Comparison of ENCODE assay signal across 15 cellular contexts in the genomic region with DNA sequence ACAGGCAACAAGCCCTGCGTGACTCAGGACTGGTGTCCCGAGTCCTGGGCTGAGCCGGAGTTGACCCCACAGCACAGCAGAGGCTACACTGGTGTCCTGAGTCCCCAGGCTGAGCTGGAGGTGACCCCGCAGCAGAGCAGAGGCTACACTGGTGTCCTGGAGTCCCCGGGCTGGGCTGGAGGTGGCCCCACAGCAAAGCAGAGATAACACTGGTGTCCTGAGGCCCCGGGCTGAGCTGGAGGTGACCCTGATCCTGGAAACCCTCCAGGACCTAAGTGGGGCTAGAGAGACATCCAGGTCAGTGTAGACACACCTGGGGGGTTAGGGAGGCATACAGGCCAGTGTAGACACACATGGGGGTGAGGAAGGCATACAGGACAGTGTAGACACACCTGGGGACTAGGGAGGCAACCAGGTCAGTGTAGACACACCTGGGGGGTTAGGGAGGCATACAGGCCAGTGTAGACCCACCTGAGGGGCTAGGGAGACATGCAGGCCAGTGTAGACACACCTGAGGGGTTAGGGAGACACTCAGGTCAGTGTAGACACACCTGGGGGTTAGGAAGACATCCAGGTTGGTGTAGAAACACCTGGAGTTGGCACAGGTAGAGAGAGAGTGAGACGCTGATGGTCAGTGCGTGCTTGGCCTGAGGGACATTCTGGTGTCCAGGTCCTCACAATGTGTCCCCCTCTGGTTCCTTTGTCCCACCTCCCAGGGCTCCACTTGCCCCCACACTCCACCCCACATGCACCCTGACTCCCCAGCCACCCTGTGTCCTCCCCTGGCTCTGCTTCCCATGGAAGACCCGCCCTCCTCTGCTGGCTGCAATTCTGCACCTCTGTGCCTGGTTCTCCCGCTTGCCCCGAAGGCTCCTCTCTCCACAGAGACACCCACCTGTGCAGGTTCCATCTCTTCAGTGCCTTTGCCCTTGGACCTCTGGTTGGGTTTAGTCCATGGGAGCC.
DNase-seq lines count a peak whose midpoint lies in the region; ATAC-seq and TF ChIP-seq lines count a peak whose summit lies in the region.
"Had no signal": no experiment of that assay in that cellular context is flagged by ENCODE, and none has a peak within 500 bp of the region (broad histone marks: within the 10 kb centered on the region; RNA-seq: fewer than 3 reads in every experiment).

No MANE protein-coding gene starts in this region.

- no peak for TF ChIP-seq POLR2A in esophagus squamous epithelium (IDR thresholded peaks at IDR 0.05)

- no peak overlapping the region for H3K4me3 Mint-ChIP-seq in chondrocyte (ENCODE audit: unreplicated experiment)
- no peak overlapping the region for H3K4me3 Mint-ChIP-seq in natural killer cell treated with Interleukin-12 subunit alpha and Interleukin-12 subunit beta and Interleukin-15 and Interleukin-18, amount 100 ng/mL, for 72 hours
- H3K4me3 Mint-ChIP-seq in mesothelial cell of epicardium = no peak overlapping the region
- no peak overlapping the region for H3K4me3 Mint-ChIP-seq in CD4-positive, alpha-beta T cell
- H3K4me3 Mint-ChIP-seq: H9 had no signal

- H3K27me3 ChIP-seq in Karpas-422 (ENCODE audit: low read length) (no peaks in the 10 kb centered on the region), esophagus squamous epithelium (peaks cover 0 to 74% (median 0%) of the 10 kb centered on the region in 4 donors)
- H3K27me3 ChIP-seq in CD4-positive, alpha-beta T cell (ENCODE audit: control insufficient read depth, insufficient read depth, low read length) = no peaks in the 10 kb centered on the region
- H3K27me3 ChIP-seq: BLaER1 had no signal

- no peaks in the 10 kb centered on the region for H3K36me3 ChIP-seq in Karpas-422 (ENCODE audit: insufficient read depth, low read length)
- no peaks in the 10 kb centered on the region for H3K36me3 ChIP-seq in esophagus squamous epithelium
- H3K36me3 ChIP-seq: BLaER1 had no signal

- POLR2A ChIA-PET in CD4-positive, alpha-beta T cell (lab: Charles Lee) = no interaction called here

- H3K27ac Mint-ChIP-seq in chondrocyte (ENCODE audit: unreplicated experiment) (no peak overlapping the region), mesothelial cell of epicardium (no peak overlapping the region)
- no peak overlapping the region for H3K27ac Mint-ChIP-seq in natural killer cell treated with Interleukin-12 subunit alpha and Interleukin-12 subunit beta and Interleukin-15 and Interleukin-18, amount 100 ng/mL, for 72 hours
- no peak overlapping the region for H3K27ac Mint-ChIP-seq in CD4-positive, alpha-beta T cell

- DNase-seq in Karpas-422 (peak; percentile 4), chondrocyte (ENCODE audit: low spot score) (peak; percentile 65), islet precursor cell (peak; percentile 53), mesothelial cell of epicardium (ENCODE audit: low spot score in 2 of 2, unreplicated experiment in 2 of 2) (no peak), esophagus squamous epithelium (lab: John Stamatoyannopoulos, UW) (no peak)
- DNase-seq in natural killer cell treated with Interleukin-12 subunit alpha and Interleukin-12 subunit beta and Interleukin-15 and Interleukin-18, amount 100 ng/mL, for 72 hours (ENCODE audit: low spot score) = no peak
- no peak for DNase-seq in stimulated activated naive CD4-positive, alpha-beta T cell treated with Interleukin-2 at 50 U/mL for 16 hours (lab: John Stamatoyannopoulos, UW)
- DNase-seq in CD4-positive, alpha-beta T cell = no peak
- DNase-seq: 8988T, AML-193, Calu3, DMS 273 treated with DMSO at 0.1 percent for 48 hours, GM23248, H9 had no signal

- H2AFZ ChIP-seq in Karpas-422 (ENCODE audit: low read length) = no peak overlapping the region
- H2AFZ ChIP-seq: GM23248 had no signal

- no peaks in the 10 kb centered on the region for H3K9me3 ChIP-seq in Karpas-422 (ENCODE audit: low read length)
- H3K9me3 ChIP-seq in esophagus squamous epithelium = no peaks in the 10 kb centered on the region
- H3K9me3 ChIP-seq in CD4-positive, alpha-beta T cell (ENCODE audit: control insufficient read depth, low read length) = no peaks in the 10 kb centered on the region
- H3K9me3 ChIP-seq: BLaER1 had no signal

- H3K9me2 ChIP-seq in Karpas-422 (replicated peaks; ENCODE audit: insufficient read depth, low read length) = no peaks in the 10 kb centered on the region

- H3K4me1 Mint-ChIP-seq in chondrocyte (ENCODE audit: low read depth) = no peaks in the 10 kb centered on the region
- H3K4me1 Mint-ChIP-seq in natural killer cell treated with Interleukin-12 subunit alpha and Interleukin-12 subunit beta and Interleukin-15 and Interleukin-18, amount 100 ng/mL, for 72 hours (ENCODE audit: low read depth in 2 of 2) = no peaks in the 10 kb centered on the region
- H3K4me1 Mint-ChIP-seq in mesothelial cell of epicardium = no peaks in the 10 kb centered on the region
- no peaks in the 10 kb centered on the region for H3K4me1 Mint-ChIP-seq in CD4-positive, alpha-beta T cell (ENCODE audit: low read depth)

- ATAC-seq in natural killer cell treated with Interleukin-12 subunit alpha and Interleukin-12 subunit beta and Interleukin-15 and Interleukin-18, amount 100 ng/mL, for 72 hours = peak; percentile 36 to 55
- ATAC-seq in CD4-positive, alpha-beta T cell (ENCODE audit: poor library complexity) = no peak

- H3K4me3 ChIP-seq in Karpas-422 (ENCODE audit: low read length) (no peak overlapping the region), esophagus squamous epithelium (no peak overlapping the region)
- H3K4me3 ChIP-seq: BLaER1, GM23248 had no signal

- H4K20me1 ChIP-seq in Karpas-422 (ENCODE audit: insufficient read depth, low read depth, low read length) = no peaks in the 10 kb centered on the region
- H4K20me1 ChIP-seq: BLaER1 had no signal

- no peak overlapping the region for H3K4me2 ChIP-seq in Karpas-422 (ENCODE audit: low read depth, low read length, poor library complexity, severe bottlenecking)

- intact Hi-C loops in esophagus squamous epithelium (cut with DNase I) = no loop called here
- intact Hi-C loops in CD4-positive, alpha-beta T cell (cut with DNase I, micrococcal nuclease) = no loop called here

- CTCF ChIA-PET in CD4-positive, alpha-beta T cell (lab: Charles Lee) = no interaction called here

- H3K27ac ChIP-seq in Karpas-422 (ENCODE audit: low read length) (no peak overlapping the region), esophagus squamous epithelium (no peak overlapping the region)
- no peak overlapping the region for H3K27ac ChIP-seq in CD4-positive, alpha-beta T cell (ENCODE audit: low read depth, low read length)
- H3K27ac ChIP-seq: BLaER1, GM23248 had no signal

- H3K9me3 Mint-ChIP-seq in chondrocyte (ENCODE audit: low read depth) (no peaks in the 10 kb centered on the region), mesothelial cell of epicardium (peaks cover 4% of the 10 kb centered on the region)
- H3K9me3 Mint-ChIP-seq in natural killer cell treated with Interleukin-12 subunit alpha and Interleukin-12 subunit beta and Interleukin-15 and Interleukin-18, amount 100 ng/mL, for 72 hours = no peaks in the 10 kb centered on the region
- H3K9me3 Mint-ChIP-seq in CD4-positive, alpha-beta T cell = no peaks in the 10 kb centered on the region

- WGBS in esophagus squamous epithelium, 2 donors = 81 to 85% methylated on average over 6 to 11 of the region's 11 CpGs

- no peaks in the 10 kb centered on the region for H3K79me2 ChIP-seq in Karpas-422 (ENCODE audit: low read length)

- H3K36me3 Mint-ChIP-seq in chondrocyte (ENCODE audit: low read depth) (no peaks in the 10 kb centered on the region), mesothelial cell of epicardium (no peaks in the 10 kb centered on the region)
- no peaks in the 10 kb centered on the region for H3K36me3 Mint-ChIP-seq in natural killer cell treated with Interleukin-12 subunit alpha and Interleukin-12 subunit beta and Interleukin-15 and Interleukin-18, amount 100 ng/mL, for 72 hours
- no peaks in the 10 kb centered on the region for H3K36me3 Mint-ChIP-seq in CD4-positive, alpha-beta T cell (ENCODE audit: low read depth)

- H3K27me3 Mint-ChIP-seq in chondrocyte (ENCODE audit: low read depth) = peaks cover 23% of the 10 kb centered on the region
- peaks cover 3 to 6% of the 10 kb centered on the region in 2 donors for H3K27me3 Mint-ChIP-seq in natural killer cell treated with Interleukin-12 subunit alpha and Interleukin-12 subunit beta and Interleukin-15 and Interleukin-18, amount 100 ng/mL, for 72 hours
- peaks cover 24% of the 10 kb centered on the region for H3K27me3 Mint-ChIP-seq in mesothelial cell of epicardium (ENCODE audit: low read depth)
- H3K27me3 Mint-ChIP-seq in CD4-positive, alpha-beta T cell = no peaks in the 10 kb centered on the region

- TF ChIP-seq CTCF in chondrocyte (IDR thresholded peaks at IDR 0.05) = no peak
- no peak for TF ChIP-seq CTCF in mesothelial cell of epicardium (IDR thresholded peaks at IDR 0.05; ENCODE audit: unreplicated experiment)
- no peak for TF ChIP-seq CTCF in esophagus squamous epithelium (IDR thresholded peaks at IDR 0.05)
- no peak for TF ChIP-seq CTCF in CD4-positive, alpha-beta T cell (IDR thresholded peaks at IDR 0.05)

- H3K4me1 ChIP-seq in Karpas-422 (ENCODE audit: low read length) (no peaks in the 10 kb centered on the region), esophagus squamous epithelium (no peaks in the 10 kb centered on the region)

- H3K9ac ChIP-seq in Karpas-422 (ENCODE audit: low read length) = no peak overlapping the region
- H3K9ac ChIP-seq: BLaER1, GM23248 had no signal

Comparison
In these comparisons a context has a peak if more than half of its experiments do, and no peak if none do; other contexts are left out.
1. DNase-seq: peak in Karpas-422 (single experiment), chondrocyte (single experiment) and islet precursor cell (single experiment); none in natural killer cell treated with Interleukin-12 subunit alpha and Interleukin-12 subunit beta and Interleukin-15 and Interleukin-18, amount 100 ng/mL, for 72 hours (single experiment), stimulated activated naive CD4-positive, alpha-beta T cell treated with Interleukin-2 at 50 U/mL for 16 hours (single experiment), mesothelial cell of epicardium (0 of 2), esophagus squamous epithelium (single experiment) and CD4-positive, alpha-beta T cell (0 of 10).